In genomic region chr19:53103903-53104203, GRCh38 we compare ENCODE assay signal across 1 cellular context.
TF ChIP-seq lines count a peak whose summit lies in the region.

No MANE protein-coding gene starts in this region.

TF ChIP-seq in H1, 55 proteins besides CTCF, POLR2A, EP300 and RAD21:
- TF ChIP-seq NANOG (IDR thresholded peaks at IDR 0.05; ENCODE audit: insufficient read depth, low read depth, low read length, poor library complexity, severe bottlenecking) (no peak), POLR2AphosphoS5 (IDR thresholded peaks at IDR 0.05; ENCODE audit: low read depth, low read length) (no peak), EZH2 (IDR thresholded peaks at IDR 0.05; ENCODE audit: low read depth, low read length, severe bottlenecking) (no peak), YY1 (IDR thresholded peaks at IDR 0.05; ENCODE audit: low read depth, low read length) (no peak), EGR1 (IDR thresholded peaks at IDR 0.05; ENCODE audit: borderline replicate concordance, low read depth, low read length) (no peak), BRCA1 (IDR thresholded peaks at IDR 0.05; ENCODE audit: low read depth, low read length) (no peak), RNF2 (IDR thresholded peaks at IDR 0.05; ENCODE audit: borderline replicate concordance, low read depth, low read length, missing control alignments, poor library complexity, severe bottlenecking) (no peak), JUN (IDR thresholded peaks at IDR 0.05; ENCODE audit: low read depth, low read length) (no peak)
